In the genomic region with DNA sequence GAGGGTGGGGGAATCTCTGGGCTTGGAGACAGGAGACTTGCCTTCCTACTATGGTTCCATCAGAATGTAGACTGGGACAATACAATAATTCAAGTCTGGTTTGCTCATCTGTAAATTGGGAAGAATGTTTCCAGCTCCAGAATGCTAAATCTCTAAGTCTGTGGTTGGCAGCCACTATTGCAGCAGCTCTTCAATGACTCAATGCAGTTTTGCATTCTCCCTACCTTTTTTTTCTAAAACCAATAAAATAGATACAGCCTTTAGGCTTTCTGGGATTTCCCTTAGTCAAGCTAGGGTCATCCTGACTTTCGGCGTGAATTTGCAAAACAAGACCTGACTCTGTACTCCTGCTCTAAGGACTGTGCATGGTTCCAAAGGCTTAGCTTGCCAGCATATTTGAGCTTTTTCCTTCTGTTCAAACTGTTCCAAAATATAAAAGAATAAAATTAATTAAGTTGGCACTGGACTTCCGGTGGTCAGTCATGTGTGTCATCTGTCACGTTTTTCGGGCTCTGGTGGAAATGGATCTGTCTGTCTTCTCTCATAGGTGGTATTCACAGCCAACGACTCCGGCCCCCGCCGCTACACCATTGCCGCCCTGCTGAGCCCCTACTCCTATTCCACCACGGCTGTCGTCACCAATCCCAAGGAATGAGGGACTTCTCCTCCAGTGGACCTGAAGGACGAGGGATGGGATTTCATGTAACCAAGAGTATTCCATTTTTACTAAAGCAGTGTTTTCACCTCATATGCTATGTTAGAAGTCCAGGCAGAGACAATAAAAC, we compare ENCODE assay signal across 32 cellular contexts. TPM values are rescaled to one million over a fixed set of nuclear protein-coding genes. Genes with fewer than 3 reads are reported as not detected.
"Had no signal": no experiment of that assay in that cellular context is flagged by ENCODE, and none has a peak within 500 bp of the region (broad histone marks: within the 10 kb centered on the region; RNA-seq: fewer than 3 reads in every experiment).

No MANE protein-coding gene starts in this region.

- H3K9me3 Mint-ChIP-seq: activated B cell treated with CpG ODN at 0.5 μM for 24 hours; activated CD4-positive, alpha-beta T cell treated with anti-CD3 and anti-CD28 coated beads, Interleukin-2, amount 10 ng/mL, durations not matched to agents 24 days and 14 days; activated naive CD4-positive, alpha-beta T cell treated with anti-CD3 and anti-CD28 coated beads, Interleukin-2, amount 50 U/mL, for 24 hours; activated T-cell treated with anti-CD3 and anti-CD28 coated beads, Interleukin-2, amount 50 U/mL, for 24 hours; activated T-helper 1 cell treated with anti-CD3 and anti-CD28 coated beads, Interleukin-12 subunit alpha, Interleukin-12 subunit beta, Interleukin-2, Interleukin-4 antibody, amounts not matched to agents 30 ng/mL and 10 ng/mL and 1 ng/mL, durations not matched to agents 14 hours and 24 hours and 36 hours had no signal

- H3K4me1 ChIP-seq: SJCRH30 had no signal

- H3K9me2 ChIP-seq: SK-N-SH had no signal

- H3K27ac ChIP-seq: SJCRH30 had no signal

- H3K36me3 Mint-ChIP-seq: activated CD8-positive, alpha-beta memory T cell treated with anti-CD3 and anti-CD28 coated beads, Interleukin-2, amount 10 ng/mL, durations not matched to agents 7 days and 5 days; activated naive CD4-positive, alpha-beta T cell treated with anti-CD3 and anti-CD28 coated beads, Interleukin-2, amount 50 U/mL, for 24 hours; brain had no signal

- H3K9ac ChIP-seq: SK-N-SH had no signal

- H3K36me3 ChIP-seq: SJCRH30 had no signal

- H3K27ac Mint-ChIP-seq: activated B cell treated with CpG ODN at 0.5 μM for 24 hours; activated CD4-positive, alpha-beta T cell treated with anti-CD3 and anti-CD28 coated beads, Interleukin-2, amount 10 ng/mL, durations not matched to agents 24 days and 14 days; activated CD8-positive, alpha-beta memory T cell treated with anti-CD3 and anti-CD28 coated beads, Interleukin-2, amount 10 ng/mL, durations not matched to agents 7 days and 5 days; activated naive CD4-positive, alpha-beta T cell treated with anti-CD3 and anti-CD28 coated beads, Interleukin-2, amount 50 U/mL, for 24 hours; activated T-cell treated with anti-CD3 and anti-CD28 coated beads, Interleukin-2, amount 50 U/mL, for 24 hours; activated T-helper 1 cell treated with anti-CD3 and anti-CD28 coated beads, Interleukin-12 subunit alpha, Interleukin-12 subunit beta, Interleukin-2, Interleukin-4 antibody, amounts not matched to agents 30 ng/mL and 10 ng/mL and 1 ng/mL, durations not matched to agents 14 hours and 24 hours and 36 hours had no signal

- H3K4me2 ChIP-seq: SK-N-SH had no signal

- H3K4me1 Mint-ChIP-seq: activated B cell treated with CpG ODN at 0.5 μM for 24 hours; activated CD8-positive, alpha-beta memory T cell treated with anti-CD3 and anti-CD28 coated beads, Interleukin-2, amount 10 ng/mL, durations not matched to agents 7 days and 5 days; activated naive CD4-positive, alpha-beta T cell treated with anti-CD3 and anti-CD28 coated beads, Interleukin-2, amount 50 U/mL, for 24 hours had no signal

- H3K4me3 ChIP-seq: SJCRH30 had no signal

- H3K27me3 Mint-ChIP-seq: activated B cell treated with CpG ODN at 0.5 μM for 24 hours; activated CD4-positive, alpha-beta T cell treated with anti-CD3 and anti-CD28 coated beads, Interleukin-2, amount 10 ng/mL, durations not matched to agents 24 days and 14 days; activated naive CD4-positive, alpha-beta T cell treated with anti-CD3 and anti-CD28 coated beads, Interleukin-2, amount 50 U/mL, for 24 hours; activated T-cell treated with anti-CD3 and anti-CD28 coated beads, Interleukin-2, amount 50 U/mL, for 24 hours had no signal

- H3K9me3 ChIP-seq: SJCRH30, SK-N-SH had no signal

- H3K4me3 Mint-ChIP-seq: activated B cell treated with CpG ODN at 0.5 μM for 24 hours; activated CD4-positive, alpha-beta T cell treated with anti-CD3 and anti-CD28 coated beads, Interleukin-2, amount 10 ng/mL, durations not matched to agents 24 days and 14 days; activated CD8-positive, alpha-beta memory T cell treated with anti-CD3 and anti-CD28 coated beads, Interleukin-2, amount 10 ng/mL, durations not matched to agents 7 days and 5 days; activated naive CD4-positive, alpha-beta T cell treated with anti-CD3 and anti-CD28 coated beads, Interleukin-2, amount 50 U/mL, for 24 hours; activated T-cell treated with anti-CD3 and anti-CD28 coated beads, Interleukin-2, amount 50 U/mL, for 24 hours; activated T-helper 1 cell treated with anti-CD3 and anti-CD28 coated beads, Interleukin-12 subunit alpha, Interleukin-12 subunit beta, Interleukin-2, Interleukin-4 antibody, amounts not matched to agents 30 ng/mL and 10 ng/mL and 1 ng/mL, durations not matched to agents 14 hours and 24 hours and 36 hours; brain had no signal

- H3K27me3 ChIP-seq: SJCRH30 had no signal

- DNase-seq: activated B cell treated with CpG ODN at 0.5 μM for 24 hours; activated CD4-positive, alpha-beta T cell treated with anti-CD3 and anti-CD28 coated beads for 1 hour; activated CD4-positive, alpha-beta T cell treated with anti-CD3 and anti-CD28 coated beads, Interleukin-2, amount 10 ng/mL, durations not matched to agents 24 days and 14 days; activated CD4-positive, alpha-beta T cell treated with anti-CD3 and anti-CD28 coated beads, Interleukin-2, amount 50 U/mL, for 48 hours; activated CD8-positive, alpha-beta memory T cell treated with anti-CD3 and anti-CD28 coated beads, Interleukin-2, amount 10 ng/mL, durations not matched to agents 7 days and 5 days; activated effector memory CD4-positive, alpha-beta T cell treated with Interleukin-2 at 50 U/mL for 16 hours; activated naive CD4-positive, alpha-beta T cell; activated T-cell treated with anti-CD3 and anti-CD28 coated beads, Interleukin-2, amount 50 U/mL, for 24 hours; amniotic stem cell; KG1; NCI-H1092; NCI-H1417; NCI-H1694; NCI-H2029; NCI-H2107; NCI-H2171 treated with DMSO at 0.1 percent for 48 hours; NCI-H226; NCI-H510A; NCI-H526 treated with DMSO at 0.1 percent for 48 hours; NCI-H82; OCI-M1; RPMI8226; SJCRH30; SK-N-SH had no signal

RNA-seq across cellular contexts. Expression of gene TTR, which starts 6.5 kb away (rescaled TPM):
- total RNA-seq: activated B cell treated with CpG ODN at 0.5 μM for 24 hours; activated CD4-positive, alpha-beta T cell treated with anti-CD3 and anti-CD28 coated beads, Interleukin-2, amount 10 ng/mL, durations not matched to agents 24 days and 14 days; activated CD8-positive, alpha-beta memory T cell treated with anti-CD3 and anti-CD28 coated beads, Interleukin-2, amount 10 ng/mL, durations not matched to agents 7 days and 5 days; activated T-helper 1 cell treated with anti-CD3 and anti-CD28 coated beads, Interleukin-12 subunit alpha, Interleukin-12 subunit beta, Interleukin-2, Interleukin-4 antibody, amounts not matched to agents 30 ng/mL and 10 ng/mL and 1 ng/mL, durations not matched to agents 14 hours and 24 hours and 36 hours; astrocyte; LHCN-M2; MCF 10A; Right ventricle myocardium inferior; SJCRH30; T-helper 1 cell treated with Interleukin-12 subunit alpha and Interleukin-12 subunit beta and Interleukin-4 antibody, amounts not matched to agents 30 ng/mL and 1 ng/mL, for 36 hours had no signal
- polyA plus RNA-seq: SK-N-SH had no signal
